20 cellular contexts compared by ENCODE assay signal in the genomic region with DNA sequence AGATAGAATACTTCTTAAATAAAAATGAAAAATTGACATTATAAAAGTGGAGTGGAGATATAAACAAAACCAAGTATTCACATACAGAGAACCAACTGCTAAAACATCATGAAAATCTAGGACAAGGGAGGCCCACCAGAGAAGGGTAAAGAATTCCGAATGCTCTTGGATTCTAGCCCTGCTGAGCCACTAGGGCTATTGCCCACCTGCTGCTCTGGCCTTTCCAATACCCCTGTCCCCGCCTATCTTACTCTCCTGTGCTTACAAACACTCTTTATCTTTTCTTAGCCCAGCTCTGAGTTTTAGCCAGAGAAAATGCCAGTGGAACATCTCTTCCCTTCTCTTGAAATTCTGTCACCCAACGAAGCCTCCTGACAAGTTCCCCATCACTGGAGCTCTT.
A peak's percentile ranks its signal among the peaks of the same experiment; 100 is the strongest.
DNase-seq lines count a peak whose midpoint lies in the region; ATAC-seq and TF ChIP-seq lines count a peak whose summit lies in the region.
"Had no signal": no experiment of that assay in that cellular context is flagged by ENCODE, and none has a peak within 500 bp of the region (broad histone marks: within the 10 kb centered on the region; RNA-seq: fewer than 3 reads in every experiment).

No MANE protein-coding gene starts in this region.

- H3K9me3 ChIP-seq in HUES48 (ENCODE audit: control insufficient read depth, insufficient read depth, low read length), result no peaks in the 10 kb centered on the region
- no peaks in the 10 kb centered on the region for H3K9me3 ChIP-seq in mesenchymal stem cell (ENCODE audit: control insufficient read depth, low read length)
- H3K9me3 ChIP-seq: BE2C, Caco-2 had no signal

- H3K14ac ChIP-seq in mesenchymal stem cell (ENCODE audit: low read length in 2 of 2), result no peak overlapping the region

- no peak overlapping the region for H3K4me3 ChIP-seq in HUES48 (ENCODE audit: low read depth, low read length)
- H3K4me3 ChIP-seq in mesenchymal stem cell (ENCODE audit: insufficient read depth in 1 of 2, low read depth in 1 of 2, low read length in 2 of 2), result no peak overlapping the region
- H3K4me3 ChIP-seq: GM12878, GM23248 had no signal

- peak overlapping the region; percentile 7 for H3K27ac ChIP-seq in HUES48 (ENCODE audit: low read depth, low read length)
- H3K27ac ChIP-seq in mesenchymal stem cell (ENCODE audit: low read length, poor library complexity, severe bottlenecking), result no peak overlapping the region
- H3K27ac ChIP-seq: GM23248 had no signal

- H3K36me3 Mint-ChIP-seq in WTC11 (peaks cover 27% of the 10 kb centered on the region), CD14-positive monocyte (no peaks in the 10 kb centered on the region)
- H3K36me3 Mint-ChIP-seq: IgD-negative memory B cell had no signal

- no peaks in the 10 kb centered on the region for H3K79me1 ChIP-seq in mesenchymal stem cell (replicated peaks; ENCODE audit: low read length, poor library complexity, severe bottlenecking)

- WGBS in mesenchymal stem cell, result 82% methylated on average over 3 of the region's 3 CpGs

- no peak overlapping the region for H2AFZ ChIP-seq in mesenchymal stem cell (ENCODE audit: low read depth, low read length)
- H2AFZ ChIP-seq: GM23248 had no signal

- H3K9me3 Mint-ChIP-seq in WTC11 (peaks cover 3% of the 10 kb centered on the region; the same call in 1 of the 2 replicates), CD14-positive monocyte (no peaks in the 10 kb centered on the region)
- H3K9me3 Mint-ChIP-seq: CD4-positive, alpha-beta T cell; IgD-negative memory B cell had no signal

- H3K9ac ChIP-seq in HUES48 (ENCODE audit: low read depth, low read length) (no peak overlapping the region), mesenchymal stem cell (ENCODE audit: low read length) (no peak overlapping the region)
- H3K9ac ChIP-seq: GM23248 had no signal

- CTCF ChIA-PET in WTC11 (lab: Charles Lee), result no interaction called here

- H2BK12ac ChIP-seq in mesenchymal stem cell (ENCODE audit: low read length in 2 of 2), result no peak overlapping the region

- POLR2A ChIA-PET in WTC11 (lab: Charles Lee), result no interaction called here

- no peak overlapping the region for H2BK15ac ChIP-seq in mesenchymal stem cell (ENCODE audit: low read depth, poor library complexity, severe bottlenecking)

- H3K4ac ChIP-seq in mesenchymal stem cell (ENCODE audit: low read depth in 1 of 2, low read length in 2 of 2), result no peak overlapping the region

- H2BK5ac ChIP-seq in mesenchymal stem cell (ENCODE audit: low read depth, low read length, poor library complexity, severe bottlenecking), result no peak overlapping the region

- DNase-seq in WTC11 (ENCODE audit: low spot score) (peak; percentile 42), iPS-NIHi11 (ENCODE audit: low spot score) (peak; percentile 24), left cardiac atrium (no peak), CD14-positive monocyte (ENCODE audit: low spot score) (no peak), mesenchymal stem cell (no peak), DMS153 (lab: John Stamatoyannopoulos, UW) (no peak)
- DNase-seq: ACHN; BE2C; C1 segment of cervical spinal cord; Caco-2; CD4-positive, alpha-beta T cell; DMS79 treated with DMSO at 0.1 percent for 48 hours; GM23248; H7; Karpas-422; KBM-7 had no signal

- no peak overlapping the region for H3K4me3 Mint-ChIP-seq in WTC11
- H3K4me3 Mint-ChIP-seq in CD14-positive monocyte, result no peak overlapping the region
- H3K4me3 Mint-ChIP-seq: CD4-positive, alpha-beta T cell; IgD-negative memory B cell had no signal

- peak overlapping the region; percentile 61 for H3K27ac Mint-ChIP-seq in WTC11
- H3K27ac Mint-ChIP-seq in CD14-positive monocyte, result no peak overlapping the region
- H3K27ac Mint-ChIP-seq: CD4-positive, alpha-beta T cell; IgD-negative memory B cell had no signal

- no peak overlapping the region for H3K18ac ChIP-seq in mesenchymal stem cell (ENCODE audit: low read depth in 1 of 2, low read length in 2 of 2)

- H4K8ac ChIP-seq in mesenchymal stem cell (ENCODE audit: low read length), result no peak overlapping the region

- intact Hi-C loops in left cardiac atrium (cut with DNase I) (no loop called here), CD14-positive monocyte (cut with micrococcal nuclease) (no loop called here)

- no peak overlapping the region for H2BK120ac ChIP-seq in mesenchymal stem cell (ENCODE audit: low read depth, low read length)

- H3K4me1 ChIP-seq in HUES48 (ENCODE audit: control insufficient read depth, insufficient read depth, low read length) (peaks cover 74% of the 10 kb centered on the region), mesenchymal stem cell (ENCODE audit: control insufficient read depth, insufficient read depth, low read depth, low read length) (no peaks in the 10 kb centered on the region)

- no peaks in the 10 kb centered on the region for H3K27me3 Mint-ChIP-seq in WTC11 (ENCODE audit: low read depth)
- H3K27me3 Mint-ChIP-seq in CD14-positive monocyte (ENCODE audit: low read depth in 3 of 3), result peaks cover 2 to 7% (median 2%) of the 10 kb centered on the region in 3 donors
- H3K27me3 Mint-ChIP-seq: CD4-positive, alpha-beta T cell; IgD-negative memory B cell had no signal

- no peak overlapping the region for H3K23ac ChIP-seq in mesenchymal stem cell (ENCODE audit: low read length in 2 of 2)

- no peak overlapping the region for H4K91ac ChIP-seq in mesenchymal stem cell (ENCODE audit: low read length)

- H2AK5ac ChIP-seq in mesenchymal stem cell (ENCODE audit: low read length, severe bottlenecking), result no peak overlapping the region

- H3K4me1 Mint-ChIP-seq in WTC11, result peaks cover 84% of the 10 kb centered on the region
- peaks cover 19% of the 10 kb centered on the region for H3K4me1 Mint-ChIP-seq in CD14-positive monocyte

- no peak overlapping the region for H3K4me2 ChIP-seq in mesenchymal stem cell (ENCODE audit: low read length, poor library complexity, severe bottlenecking)

- TF ChIP-seq CTCF in WTC11 (IDR thresholded peaks at IDR 0.05) (no peak), CD14-positive monocyte (IDR thresholded peaks at IDR 0.05) (no peak)

- ATAC-seq in WTC11 (peak; percentile 69), left cardiac atrium (no peak)
- ATAC-seq: GM12878, HepG2 had no signal

- H3K27me3 ChIP-seq in HUES48 (ENCODE audit: control insufficient read depth, insufficient read depth, low read length) (no peaks in the 10 kb centered on the region), mesenchymal stem cell (ENCODE audit: control insufficient read depth in 1 of 2, insufficient read depth in 1 of 2, low read length in 2 of 2) (no peaks in the 10 kb centered on the region)
- H3K27me3 ChIP-seq: BE2C had no signal

- H3K36me3 ChIP-seq in HUES48 (ENCODE audit: control insufficient read depth, insufficient read depth, low read length), result peaks cover 22% of the 10 kb centered on the region
- H3K36me3 ChIP-seq in mesenchymal stem cell (ENCODE audit: control insufficient read depth in 1 of 2, insufficient read depth in 2 of 2, low read depth in 1 of 2, low read length in 2 of 2), result no peaks in the 10 kb centered on the region
- H3K36me3 ChIP-seq: BE2C had no signal

TF ChIP-seq in WTC11, 78 proteins besides CTCF, POLR2A, EP300 and RAD21 (continues in another document):
- TF ChIP-seq ZNF317 (CRISPR knock-in tag; IDR thresholded peaks at IDR 0.05; ENCODE audit: borderline replicate concordance, low read depth) (no peak), ZNF532 (CRISPR knock-in tag; IDR thresholded peaks at IDR 0.05; ENCODE audit: borderline replicate concordance) (no peak), NR3C1 (CRISPR knock-in tag; conservative IDR thresholded peaks at IDR 0.05; ENCODE audit: low read depth) (no peak), ZNF416 (CRISPR knock-in tag; IDR thresholded peaks at IDR 0.05) (no peak), EMX1 (CRISPR knock-in tag; IDR thresholded peaks at IDR 0.05) (no peak), ZNF396 (CRISPR knock-in tag; IDR thresholded peaks at IDR 0.05; ENCODE audit: borderline replicate concordance) (no peak), CREM (CRISPR knock-in tag; IDR thresholded peaks at IDR 0.05) (no peak), ETV6 (CRISPR knock-in tag; IDR thresholded peaks at IDR 0.05) (no peak), CBFB (CRISPR knock-in tag; IDR thresholded peaks at IDR 0.05; ENCODE audit: low read depth) (no peak), GTF2I (CRISPR knock-in tag; conservative IDR thresholded peaks at IDR 0.05) (no peak)
- TF ChIP-seq, protein P1, sequence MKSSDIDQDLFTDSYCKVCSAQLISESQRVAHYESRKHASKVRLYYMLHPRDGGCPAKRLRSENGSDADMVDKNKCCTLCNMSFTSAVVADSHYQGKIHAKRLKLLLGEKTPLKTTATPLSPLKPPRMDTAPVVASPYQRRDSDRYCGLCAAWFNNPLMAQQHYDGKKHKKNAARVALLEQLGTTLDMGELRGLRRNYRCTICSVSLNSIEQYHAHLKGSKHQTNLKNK (CRISPR knock-in tag; IDR thresholded peaks at IDR 0.05), result no peak

Comparison
In these comparisons a context has a peak if more than half of its experiments do, and no peak if none do; other contexts are left out.
1. DNase-seq: peak in WTC11 (single experiment) and iPS-NIHi11 (single experiment); none in left cardiac atrium (single experiment), CD14-positive monocyte (single experiment), mesenchymal stem cell (single experiment) and DMS153 (single experiment).